1 cellular context compared by ENCODE assay signal in the genomic region with DNA sequence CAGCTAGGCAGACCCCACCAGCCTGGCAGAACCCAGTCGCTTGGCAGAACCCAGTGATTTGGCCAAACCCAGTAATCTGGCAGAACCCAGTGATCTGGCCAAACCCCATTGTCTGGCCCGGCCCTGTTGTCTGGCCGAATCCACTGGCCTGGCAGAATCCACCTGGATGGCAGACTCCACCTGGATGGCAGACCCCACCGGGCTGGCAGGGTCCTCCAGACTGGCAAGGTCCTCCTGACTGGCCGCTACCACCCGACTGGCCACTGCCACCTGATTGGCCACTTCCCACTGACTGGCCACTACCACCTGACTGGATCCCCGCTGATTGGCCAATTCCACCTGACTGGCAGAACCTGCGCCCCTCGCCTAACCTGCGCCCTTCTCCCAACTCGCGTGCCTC.
TF ChIP-seq lines count a peak whose summit lies in the region.

No MANE protein-coding gene starts in this region.

TF ChIP-seq in HepG2, 621 proteins besides CTCF, POLR2A, EP300 and RAD21 (continued from another document):
- TF ChIP-seq, protein P1, sequence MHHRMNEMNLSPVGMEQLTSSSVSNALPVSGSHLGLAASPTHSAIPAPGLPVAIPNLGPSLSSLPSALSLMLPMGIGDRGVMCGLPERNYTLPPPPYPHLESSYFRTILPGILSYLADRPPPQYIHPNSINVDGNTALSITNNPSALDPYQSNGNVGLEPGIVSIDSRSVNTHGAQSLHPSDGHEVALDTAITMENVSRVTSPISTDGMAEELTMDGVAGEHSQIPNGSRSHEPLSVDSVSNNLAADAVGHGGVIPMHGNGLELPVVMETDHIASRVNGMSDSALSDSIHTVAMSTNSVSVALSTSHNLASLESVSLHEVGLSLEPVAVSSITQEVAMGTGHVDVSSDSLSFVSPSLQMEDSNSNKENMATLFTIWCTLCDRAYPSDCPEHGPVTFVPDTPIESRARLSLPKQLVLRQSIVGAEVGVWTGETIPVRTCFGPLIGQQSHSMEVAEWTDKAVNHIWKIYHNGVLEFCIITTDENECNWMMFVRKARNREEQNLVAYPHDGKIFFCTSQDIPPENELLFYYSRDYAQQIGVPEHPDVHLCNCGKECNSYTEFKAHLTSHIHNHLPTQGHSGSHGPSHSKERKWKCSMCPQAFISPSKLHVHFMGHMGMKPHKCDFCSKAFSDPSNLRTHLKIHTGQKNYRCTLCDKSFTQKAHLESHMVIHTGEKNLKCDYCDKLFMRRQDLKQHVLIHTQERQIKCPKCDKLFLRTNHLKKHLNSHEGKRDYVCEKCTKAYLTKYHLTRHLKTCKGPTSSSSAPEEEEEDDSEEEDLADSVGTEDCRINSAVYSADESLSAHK (CRISPR knock-in tag; IDR thresholded peaks at IDR 0.05; ENCODE audit: borderline replicate concordance): no peak
- TF ChIP-seq ZSCAN30 (CRISPR knock-in tag; IDR thresholded peaks at IDR 0.05) (no peak), ZBTB3 (CRISPR knock-in tag; IDR thresholded peaks at IDR 0.05; ENCODE audit: borderline replicate concordance, low read depth) (no peak), KDM6A (CRISPR knock-in tag; IDR thresholded peaks at IDR 0.05; ENCODE audit: low read depth) (no peak), ZC3H4 (CRISPR knock-in tag; IDR thresholded peaks at IDR 0.05; ENCODE audit: borderline replicate concordance) (no peak), ZNF792 (CRISPR knock-in tag; IDR thresholded peaks at IDR 0.05) (no peak), ISX (CRISPR knock-in tag; conservative IDR thresholded peaks at IDR 0.05) (no peak), HNRNPL (IDR thresholded peaks at IDR 0.05; ENCODE audit: low read depth, low read length) (0 out of 2 replicates have a peak, but pooled peaks have one; percentile 49)
